1 cellular context compared by ENCODE assay signal in the genomic region with DNA sequence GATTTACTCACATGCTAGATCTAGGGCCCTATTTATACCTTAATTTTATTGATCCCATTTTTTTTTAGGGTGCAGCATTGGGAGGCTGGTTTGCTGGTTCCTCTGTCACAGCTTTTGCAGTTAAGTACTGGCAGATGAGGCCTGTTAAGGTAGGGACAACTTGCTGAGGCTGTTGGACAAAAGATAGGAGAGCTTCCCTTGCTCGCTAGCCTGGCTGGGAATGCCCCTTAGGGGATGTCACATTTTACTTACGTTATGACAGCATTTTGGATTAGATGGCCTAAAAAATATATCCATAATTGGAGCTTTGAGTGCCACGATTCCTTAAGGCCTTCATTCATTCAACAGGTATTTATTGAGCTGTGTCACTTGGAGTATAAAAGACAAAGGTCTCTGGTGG.
TF ChIP-seq lines count a peak whose summit lies in the region.

No MANE protein-coding gene starts in this region.

TF ChIP-seq in GM23338, 12 proteins besides CTCF, POLR2A, EP300 and RAD21 (continued from another document):
- TF ChIP-seq, protein P1, sequence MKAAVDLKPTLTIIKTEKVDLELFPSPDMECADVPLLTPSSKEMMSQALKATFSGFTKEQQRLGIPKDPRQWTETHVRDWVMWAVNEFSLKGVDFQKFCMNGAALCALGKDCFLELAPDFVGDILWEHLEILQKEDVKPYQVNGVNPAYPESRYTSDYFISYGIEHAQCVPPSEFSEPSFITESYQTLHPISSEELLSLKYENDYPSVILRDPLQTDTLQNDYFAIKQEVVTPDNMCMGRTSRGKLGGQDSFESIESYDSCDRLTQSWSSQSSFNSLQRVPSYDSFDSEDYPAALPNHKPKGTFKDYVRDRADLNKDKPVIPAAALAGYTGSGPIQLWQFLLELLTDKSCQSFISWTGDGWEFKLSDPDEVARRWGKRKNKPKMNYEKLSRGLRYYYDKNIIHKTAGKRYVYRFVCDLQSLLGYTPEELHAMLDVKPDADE (IDR thresholded peaks at IDR 0.05): no peak
